Comparison of ENCODE assay signal across 8 cellular contexts in genomic region chr6:35342258-35343091, GRCh38.
DNase-seq lines count a peak whose midpoint lies in the region; ATAC-seq lines count a peak whose summit lies in the region.

PPARD (plus strand) TSS chr6:35342558; CDS start chr6:35411088, 68,530 bp downstream.

- peak; percentile 92 for ATAC-seq in GM19043 (IDR thresholded peaks at IDR 0.05; ENCODE audit: low read depth, unreplicated experiment)
- ATAC-seq in HG03378 (IDR thresholded peaks at IDR 0.05; ENCODE audit: unreplicated experiment) = peak; percentile 92

- DNase-seq in Ammon's horn (ENCODE audit: low spot score) = peak; percentile 98
- peak; percentile 89 for DNase-seq in NCI-H446 treated with DMSO at 0.1 percent for 48 hours (lab: John Stamatoyannopoulos, UW)
- DNase-seq in activated CD4-positive, CD25-positive, alpha-beta regulatory T cell treated with anti-CD3 and anti-CD28 coated beads, Interleukin-2, amount 50 U/mL, for 72 hours = peak; percentile 99
- peak; percentile 80 to 98 for DNase-seq in cerebellar nuclear complex (lab: John Stamatoyannopoulos, UW)
- DNase-seq in kidney glomerular epithelial cell (lab: John Stamatoyannopoulos, UW) = peak; percentile 94
- peak; percentile 94 to 96 for DNase-seq in stimulated activated CD4-positive, alpha-beta T cell treated with anti-CD3 and anti-CD28 coated beads, Interleukin-1b, Interleukin-23, amount 100 ng/mL, for 1 hour (ENCODE audit: low read depth in 2 of 2)

Comparison
In these comparisons a context has a peak if more than half of its experiments do, and no peak if none do; other contexts are left out.
1. Peak in every context shown above with its lines: DNase-seq and ATAC-seq.